ENCODE assay signal across 1 cellular context in genomic region chr9:37938121-37938906, GRCh38.
TF ChIP-seq lines count a peak whose summit lies in the region.

No MANE protein-coding gene starts in this region.

TF ChIP-seq in SK-N-SH, 30 proteins besides CTCF, POLR2A, EP300 and RAD21 (continued from another document):
- TF ChIP-seq SMC3 (IDR thresholded peaks at IDR 0.05; ENCODE audit: low read depth, low read length) (no peak), NRF1 (IDR thresholded peaks at IDR 0.05; ENCODE audit: low read depth, low read length) (no peak), RXRA (IDR thresholded peaks at IDR 0.05; ENCODE audit: borderline replicate concordance, low read depth) (peak; percentile 30; the same call in 1 of the 2 replicates), MAX (IDR thresholded peaks at IDR 0.05; ENCODE audit: low read depth) (peak; percentile 59), REST (IDR thresholded peaks at IDR 0.05; ENCODE audit: low read depth, low read length) (no peak), PBX3 (IDR thresholded peaks at IDR 0.05) (peak; percentile 59), CHD2 (IDR thresholded peaks at IDR 0.05; ENCODE audit: low read length, partially characterized antibody) (no peak), FOSL2 (IDR thresholded peaks at IDR 0.05; ENCODE audit: borderline replicate concordance, low read depth) (peak; percentile 75), USF1 (IDR thresholded peaks at IDR 0.05; ENCODE audit: borderline replicate concordance, low read depth) (no peak), MEF2A (IDR thresholded peaks at IDR 0.05; ENCODE audit: borderline replicate concordance, low read depth) (no peak), MXI1 (IDR thresholded peaks at IDR 0.05; ENCODE audit: low read depth, low read length) (peak; percentile 79), POLR2AphosphoS5 (IDR thresholded peaks at IDR 0.05; ENCODE audit: low read depth, low read length) (peak; percentile 21; the same call in 1 of the 2 replicates)
- TF ChIP-seq, protein P1, sequence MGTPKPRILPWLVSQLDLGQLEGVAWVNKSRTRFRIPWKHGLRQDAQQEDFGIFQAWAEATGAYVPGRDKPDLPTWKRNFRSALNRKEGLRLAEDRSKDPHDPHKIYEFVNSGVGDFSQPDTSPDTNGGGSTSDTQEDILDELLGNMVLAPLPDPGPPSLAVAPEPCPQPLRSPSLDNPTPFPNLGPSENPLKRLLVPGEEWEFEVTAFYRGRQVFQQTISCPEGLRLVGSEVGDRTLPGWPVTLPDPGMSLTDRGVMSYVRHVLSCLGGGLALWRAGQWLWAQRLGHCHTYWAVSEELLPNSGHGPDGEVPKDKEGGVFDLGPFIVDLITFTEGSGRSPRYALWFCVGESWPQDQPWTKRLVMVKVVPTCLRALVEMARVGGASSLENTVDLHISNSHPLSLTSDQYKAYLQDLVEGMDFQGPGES (IDR thresholded peaks at IDR 0.05; ENCODE audit: low read depth, low read length), result no peak
- TF ChIP-seq, protein P2, sequence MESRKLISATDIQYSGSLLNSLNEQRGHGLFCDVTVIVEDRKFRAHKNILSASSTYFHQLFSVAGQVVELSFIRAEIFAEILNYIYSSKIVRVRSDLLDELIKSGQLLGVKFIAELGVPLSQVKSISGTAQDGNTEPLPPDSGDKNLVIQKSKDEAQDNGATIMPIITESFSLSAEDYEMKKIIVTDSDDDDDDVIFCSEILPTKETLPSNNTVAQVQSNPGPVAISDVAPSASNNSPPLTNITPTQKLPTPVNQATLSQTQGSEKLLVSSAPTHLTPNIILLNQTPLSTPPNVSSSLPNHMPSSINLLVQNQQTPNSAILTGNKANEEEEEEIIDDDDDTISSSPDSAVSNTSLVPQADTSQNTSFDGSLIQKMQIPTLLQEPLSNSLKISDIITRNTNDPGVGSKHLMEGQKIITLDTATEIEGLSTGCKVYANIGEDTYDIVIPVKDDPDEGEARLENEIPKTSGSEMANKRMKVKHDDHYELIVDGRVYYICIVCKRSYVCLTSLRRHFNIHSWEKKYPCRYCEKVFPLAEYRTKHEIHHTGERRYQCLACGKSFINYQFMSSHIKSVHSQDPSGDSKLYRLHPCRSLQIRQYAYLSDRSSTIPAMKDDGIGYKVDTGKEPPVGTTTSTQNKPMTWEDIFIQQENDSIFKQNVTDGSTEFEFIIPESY (IDR thresholded peaks at IDR 0.05; ENCODE audit: borderline replicate concordance, low read depth), result 0 out of 2 replicates have a peak, but pooled peaks have one; percentile 18
